13 cellular contexts compared by ENCODE assay signal in the genomic region with DNA sequence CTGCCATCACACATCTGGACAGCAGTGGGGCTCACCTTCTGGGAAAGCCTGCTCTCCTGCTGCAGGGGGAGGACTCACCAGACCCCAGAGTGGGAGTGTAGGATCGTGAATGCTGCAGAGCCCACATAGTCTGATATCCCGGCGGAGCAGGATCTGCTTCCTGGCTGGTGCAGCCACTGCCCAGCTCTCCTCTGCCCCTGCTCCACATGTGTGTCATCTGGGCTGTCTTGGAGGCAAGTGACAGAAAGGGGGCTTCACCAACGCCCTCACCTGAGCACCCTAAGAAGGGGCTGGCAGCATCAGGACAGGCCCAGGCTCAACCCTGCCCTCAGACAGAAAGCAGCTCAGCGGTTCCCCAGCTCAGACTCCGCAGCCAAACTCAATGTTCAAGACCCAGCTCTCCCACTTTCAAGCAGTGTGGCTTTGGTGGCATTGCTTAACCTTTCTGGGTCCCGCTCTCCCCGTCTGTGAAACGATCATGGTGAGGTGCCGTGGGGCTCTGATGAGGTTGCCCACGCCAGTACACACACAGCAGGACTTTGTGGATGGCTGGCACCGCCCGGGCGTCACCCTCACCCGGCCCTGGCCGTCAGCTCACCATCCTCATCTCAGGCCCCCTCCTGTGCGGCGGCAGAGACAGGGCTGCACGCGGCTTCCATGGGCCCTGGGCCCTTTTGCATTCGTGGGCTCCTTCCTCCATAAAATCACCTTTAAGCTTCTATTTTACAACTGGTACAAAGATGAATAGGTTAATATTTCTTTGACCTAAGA.
DNase-seq lines count a peak whose midpoint lies in the region; ATAC-seq, FAIRE-seq and TF ChIP-seq lines count a peak whose summit lies in the region.
"Had no signal": no experiment of that assay in that cellular context is flagged by ENCODE, and none has a peak within 500 bp of the region (broad histone marks: within the 10 kb centered on the region; RNA-seq: fewer than 3 reads in every experiment).

No MANE protein-coding gene starts in this region.

- H3K9me3 ChIP-seq in kidney (ENCODE audit: control insufficient read depth in 1 of 2, low read length in 2 of 2) = no peaks in the 10 kb centered on the region

- H3K27ac ChIP-seq in angular gyrus (ENCODE audit: low read depth, low read length) (peak overlapping the region; percentile 42), caudate nucleus (ENCODE audit: low read depth, low read length) (peak overlapping the region; percentile 98), kidney (ENCODE audit: low read depth in 2 of 2, low read length in 2 of 2) (no peak overlapping the region)
- H3K27ac ChIP-seq: GM23248 had no signal

- no peak for ATAC-seq in GM21381 (IDR thresholded peaks at IDR 0.05; ENCODE audit: unreplicated experiment)

- no peak overlapping the region for H3K9ac ChIP-seq in kidney (ENCODE audit: low read length in 2 of 2)
- H3K9ac ChIP-seq: GM23248 had no signal

- DNase-seq in caudate nucleus (lab: John Stamatoyannopoulos, UW) (no peak), kidney (peak; percentile 23), posterior vena cava (ENCODE audit: low spot score) (peak; percentile 72), mucosa of gallbladder (ENCODE audit: low spot score) (no peak), HUDEP-2 (lab: John Stamatoyannopoulos, UW; ENCODE audit: unreplicated experiment in 76 of 76) (no peak)
- DNase-seq in activated CD8-positive, alpha-beta memory T cell treated with anti-CD3 and anti-CD28 coated beads for 24 hours = no peak
- DNase-seq: Calu3; CD4-positive, alpha-beta T cell; DMS 273 treated with DMSO at 0.1 percent for 48 hours; GM23248 had no signal

- no peak for FAIRE-seq in kidney (lab: Jason Lieb, UNC)
- FAIRE-seq: A204.1 had no signal

- no peaks in the 10 kb centered on the region for H3K4me1 ChIP-seq in kidney (ENCODE audit: control insufficient read depth in 1 of 2, insufficient read depth in 1 of 2, low read depth in 1 of 2, low read length in 2 of 2)

- H3K36me3 ChIP-seq in kidney (ENCODE audit: control insufficient read depth in 1 of 2, insufficient read depth in 2 of 2, low read length in 2 of 2) = no peaks in the 10 kb centered on the region

- no peak overlapping the region for H3K4me3 ChIP-seq in kidney (ENCODE audit: low read length in 2 of 2)
- H3K4me3 ChIP-seq: GM23248 had no signal

- intact Hi-C loops in kidney (cut with DNase I) (no loop called here), posterior vena cava (cut with DNase I) (loop anchor here in 1 of 2 donors (1.0 kb wide), 1 partner anchor 26 kb away; no protein-coding TSS in a partner anchor)

- TF ChIP-seq CTCF in kidney (IDR thresholded peaks at IDR 0.05; ENCODE audit: borderline replicate concordance, extremely low read depth, insufficient read depth) = no peak

Comparison
In these comparisons a context has a peak if more than half of its experiments do, and no peak if none do; other contexts are left out.
1. H3K27ac ChIP-seq: peak in angular gyrus (single experiment) and caudate nucleus (single experiment); none in kidney (0 of 2).
2. DNase-seq: peak in kidney (single experiment) and posterior vena cava (single experiment); none in caudate nucleus (0 of 61), mucosa of gallbladder (single experiment), activated CD8-positive, alpha-beta memory T cell treated with anti-CD3 and anti-CD28 coated beads for 24 hours (single experiment) and HUDEP-2 (0 of 76).